In the genomic region with DNA sequence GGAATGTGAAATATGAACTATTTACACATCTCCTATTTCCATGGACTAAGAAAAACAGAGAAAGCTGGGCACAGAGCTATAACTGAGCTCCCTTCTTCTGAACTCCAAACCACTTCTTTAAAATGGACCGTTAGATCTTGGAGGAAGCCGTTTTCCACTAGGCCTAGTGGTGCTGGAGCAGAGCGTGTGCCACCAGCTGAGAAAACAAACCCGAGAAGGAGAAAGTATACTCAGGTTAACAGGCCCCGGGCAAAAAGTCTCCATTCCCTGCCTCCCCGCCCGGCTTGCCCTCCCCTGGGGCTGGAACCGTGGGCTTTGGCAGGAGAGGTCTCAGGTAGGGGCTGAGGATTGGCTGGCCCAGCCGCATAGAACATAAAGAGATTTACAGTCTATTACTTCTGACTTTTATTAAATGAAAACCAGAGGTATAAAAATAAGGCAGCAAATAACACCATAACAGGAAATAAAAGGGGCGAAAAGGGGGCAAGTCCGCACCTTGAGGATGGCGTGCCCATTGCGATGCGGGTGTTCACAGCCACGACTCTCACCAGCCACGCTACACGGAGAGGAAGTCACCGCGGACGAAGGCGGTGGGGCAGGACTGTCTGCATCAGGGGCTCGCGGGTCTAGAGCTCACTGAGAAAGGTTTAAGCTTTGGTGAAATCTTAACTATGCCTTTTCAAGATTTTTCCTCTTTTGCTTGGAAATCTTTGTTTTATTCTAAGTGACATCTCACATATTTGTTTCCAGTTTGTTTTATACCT, we compare ENCODE assay signal across 20 cellular contexts.
"Had no signal": no experiment of that assay in that cellular context is flagged by ENCODE, and none has a peak within 500 bp of the region (broad histone marks: within the 10 kb centered on the region; RNA-seq: fewer than 3 reads in every experiment).

No MANE protein-coding gene starts in this region.

- H3K27me3 ChIP-seq: SJSA1 had no signal

- ATAC-seq: HepG2, K562 had no signal

- DNase-seq: Kasumi-1, MM.1S, NCI-H1092 treated with DMSO at 0.1 percent for 48 hours, NCI-H1436, NCI-H187 treated with DMSO at 0.1 percent for 48 hours, NCI-H2029 treated with DMSO at 0.1 percent for 48 hours, NCI-H2171, NCI-H226, NCI-H446, NCI-H510A treated with DMSO at 0.1 percent for 48 hours, NCI-H526 treated with DMSO at 0.1 percent for 48 hours, Right ventricle myocardium superior, RPMI8226, SIG-M5 had no signal

- H3K4me2 ChIP-seq: KMS-11 had no signal

- H3K36me3 ChIP-seq: SJSA1 had no signal

- H3K9ac ChIP-seq: KMS-11 had no signal

- H3K27ac ChIP-seq: KMS-11, SJSA1, SK-N-MC had no signal

- H3K9me3 ChIP-seq: SJSA1 had no signal

- H3K4me3 Mint-ChIP-seq: IgD-negative memory B cell had no signal

- H3K4me3 ChIP-seq: K562, SJSA1, SK-N-MC had no signal
